In the genomic region with DNA sequence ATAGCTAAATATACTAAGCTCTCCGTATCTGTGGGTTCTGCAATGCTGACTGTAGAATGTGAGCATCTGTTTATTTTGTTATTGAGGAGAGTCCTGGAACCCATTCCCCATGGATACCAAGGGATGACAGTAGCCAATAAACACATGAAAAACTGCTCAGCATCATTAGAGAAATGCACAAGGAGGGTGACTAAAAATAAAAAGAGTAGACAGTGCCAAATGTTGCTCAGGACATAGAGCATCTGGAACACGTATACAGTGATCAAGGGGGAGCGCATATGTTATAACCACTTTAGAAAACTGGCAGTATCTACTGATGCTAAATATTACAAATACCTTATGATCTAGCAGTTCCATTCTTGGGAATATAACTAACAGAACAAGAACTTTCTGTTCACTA, we compare ENCODE assay signal across 22 cellular contexts. TPM values are rescaled to one million over a fixed set of nuclear protein-coding genes. Genes with fewer than 3 reads are reported as not detected.
"Had no signal": no experiment of that assay in that cellular context is flagged by ENCODE, and none has a peak within 500 bp of the region (broad histone marks: within the 10 kb centered on the region; RNA-seq: fewer than 3 reads in every experiment).

No MANE protein-coding gene starts in this region.

- H3K4me3 ChIP-seq: esophagus muscularis mucosa, left lung, transverse colon had no signal

- H3K27me3 ChIP-seq: esophagus muscularis mucosa, left lung, transverse colon had no signal

- H3K4me1 ChIP-seq: left lung, transverse colon had no signal

- H3K27ac ChIP-seq: left lung, transverse colon, VCaP had no signal

- ATAC-seq: left lung; natural killer cell; stimulated activated naive B cell treated with anti-CD40 and anti-IgM and Interleukin-4, amounts not matched to agents 10 μg/mL and 1 μg/mL and 100 μg/mL, for 72 hours had no signal

- H3K9me3 ChIP-seq: esophagus muscularis mucosa, left lung, transverse colon had no signal

- DNase-seq: activated CD4-positive, alpha-beta T cell treated with anti-CD3 and anti-CD28 coated beads, Interleukin-2, amount 10 ng/mL, durations not matched to agents 7 days and 5 days; activated CD4-positive, CD25-positive, alpha-beta regulatory T cell treated with anti-CD3 and anti-CD28 coated beads, Interleukin-2, amount 50 U/mL, for 72 hours; activated effector memory CD4-positive, alpha-beta T cell treated with Interleukin-2 at 50 U/mL for 16 hours; activated naive CD4-positive, alpha-beta T cell treated with anti-CD3 and anti-CD28 coated beads for 36 hours; activated T-cell treated with anti-CD3 and anti-CD28 coated beads, Interleukin-2, amount 50 U/mL, for 24 hours; aorta; caudate nucleus; dermis blood vessel endothelial cell; effector CD8-positive, alpha-beta T cell; kidney; left lung; mammary epithelial cell; midbrain; natural killer cell; retina; stimulated activated CD4-positive, alpha-beta T cell treated with anti-CD3 and anti-CD28 coated beads, Interleukin-2, amount 100 ng/mL, for 48 hours; stimulated activated CD8-positive, alpha-beta memory T cell treated with anti-CD3 and anti-CD28 coated beads, Interleukin-4, amount 100 ng/mL, for 48 hours; stimulated activated naive B cell treated with anti-CD40 and anti-IgM and Interleukin-4, amounts not matched to agents 10 μg/mL and 1 μg/mL and 100 μg/mL, for 72 hours; transverse colon had no signal

RNA-seq across cellular contexts. Expression of a gene that starts 57.2 kb away (rescaled TPM):
- total RNA-seq: activated naive CD4-positive, alpha-beta T cell treated with anti-CD3 and anti-CD28 coated beads for 36 hours; osteocyte had no signal
